In the genomic region with DNA sequence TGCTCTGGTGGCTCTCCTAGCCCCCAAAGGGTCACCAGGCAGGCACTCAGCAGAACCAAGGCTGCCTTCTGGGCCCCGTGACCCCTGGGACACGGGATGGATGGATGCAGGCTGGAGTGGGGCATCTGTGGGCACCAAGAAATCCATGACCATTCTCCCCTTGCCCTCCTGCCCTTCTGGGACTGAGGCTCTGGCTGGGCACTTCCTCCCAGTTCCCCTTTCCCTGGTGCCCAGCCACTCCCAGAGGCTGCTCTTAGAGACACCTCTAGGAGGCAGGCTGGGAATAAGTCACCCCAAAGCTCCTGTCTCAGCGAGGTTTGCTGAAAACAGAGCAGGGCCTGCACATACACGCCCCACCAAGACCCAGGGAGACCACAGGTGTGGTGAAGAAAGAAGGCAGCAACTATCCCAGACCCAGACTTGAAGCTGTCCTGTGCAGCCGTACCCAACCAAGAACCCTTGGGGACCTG, we compare ENCODE assay signal across 8 cellular contexts. TPM values are rescaled to one million over a fixed set of nuclear protein-coding genes. Genes with fewer than 3 reads are reported as not detected.
DNase-seq lines count a peak whose midpoint lies in the region; ATAC-seq and TF ChIP-seq lines count a peak whose summit lies in the region.

No MANE protein-coding gene starts in this region.

- H3K9me3 ChIP-seq in neutrophil, result no peaks in the 10 kb centered on the region

- no peak; the same call in 1 of the 2 replicates for TF ChIP-seq CTCF in RWPE1 (conservative IDR thresholded peaks at IDR 0.05; ENCODE audit: low read depth)
- TF ChIP-seq CTCF in epithelial cell of esophagus (IDR thresholded peaks at IDR 0.05; ENCODE audit: insufficient read depth, low read depth, low read length, missing control alignments), result peak; percentile 37
- TF ChIP-seq CTCF in neutrophil (IDR thresholded peaks at IDR 0.05), result no peak

- peaks cover 26 to 27% of the 10 kb centered on the region in 2 experiments for H3K4me1 ChIP-seq in neutrophil (ENCODE audit: control insufficient read depth in 1 of 2, insufficient read depth in 1 of 2, low read depth in 1 of 2, low read length in 1 of 2)

- CTCF ChIA-PET in RWPE1 (lab: Yijun Ruan, JAX), result interaction anchor here (0.6 to 2.9 kb wide), 5 partner anchors 13 to 376 kb away, joined by 3 to 21 read pairs (median 4); no protein-coding TSS in a partner anchor

- ATAC-seq in GM18907 (IDR thresholded peaks at IDR 0.05; ENCODE audit: unreplicated experiment) (peak; percentile 27), HG03196 (IDR thresholded peaks at IDR 0.05; ENCODE audit: unreplicated experiment) (no peak), HG02623 (IDR thresholded peaks at IDR 0.05; ENCODE audit: unreplicated experiment) (no peak)

- DNase-seq in AG08395 (ENCODE audit: low spot score) (peak; percentile 57), RWPE1 (ENCODE audit: low spot score) (peak; percentile 66), epithelial cell of esophagus (ENCODE audit: low read depth) (peak; percentile 77), mesenteric fat pad (ENCODE audit: low spot score) (no peak)

- H3K4me3 ChIP-seq in epithelial cell of esophagus (ENCODE audit: low read length), result peak overlapping the region; percentile 33
- peak overlapping the region; percentile 42 to 47 for H3K4me3 ChIP-seq in neutrophil (ENCODE audit: low read depth in 1 of 2, low read length in 1 of 2)

- POLR2A ChIA-PET in RWPE1 (lab: Yijun Ruan, JAX; ENCODE audit: low non-redundant PET), result interaction anchor here (0.9 to 1.3 kb wide), 3 partner anchors 14 to 42 kb away, joined by 3 to 5 read pairs (median 4); a partner anchor contains a TSS

- no peaks in the 10 kb centered on the region for H3K27me3 ChIP-seq in neutrophil

- H3K36me3 ChIP-seq in neutrophil, result no peaks in the 10 kb centered on the region

- peak overlapping the region; percentile 100 for H3K27ac ChIP-seq in RWPE1
- peak overlapping the region; percentile 74 for H3K27ac ChIP-seq in neutrophil

RNA-seq across cellular contexts. Expression of a gene that starts 0.9 kb away (rescaled TPM):
- 52.5 TPM for total RNA-seq in mesenteric fat pad

RNA-seq across cellular contexts. Expression of a gene that starts 10.8 kb away (rescaled TPM):
- not detected for total RNA-seq in mesenteric fat pad

RNA-seq across cellular contexts. Expression of a gene that starts 19.1 kb away (rescaled TPM):
- 26.7 TPM for total RNA-seq in mesenteric fat pad

RNA-seq across cellular contexts. Expression of a gene that starts 42.3 kb away (rescaled TPM):
- total RNA-seq in mesenteric fat pad, result 8.4 TPM
